23 cellular contexts compared by ENCODE assay signal in genomic region chr6:37396571-37397185, GRCh38. TPM values are rescaled to one million over a fixed set of nuclear protein-coding genes. Genes with fewer than 3 reads are reported as not detected.
DNase-seq lines count a peak whose midpoint lies in the region; FAIRE-seq and TF ChIP-seq lines count a peak whose summit lies in the region.
"Had no signal": no experiment of that assay in that cellular context is flagged by ENCODE, and none has a peak within 500 bp of the region (broad histone marks: within the 10 kb centered on the region; RNA-seq: fewer than 3 reads in every experiment).

No MANE protein-coding gene starts in this region.

- intact Hi-C loops in left ventricle myocardium inferior (cut with micrococcal nuclease) = no loop called here

- peaks cover 5% of the 10 kb centered on the region for H3K4me1 ChIP-seq in left ventricle myocardium inferior
- H3K4me1 ChIP-seq: parathyroid adenoma had no signal

- H3K27ac Mint-ChIP-seq in endothelial cell (ENCODE audit: unreplicated experiment) = no peak overlapping the region
- H3K27ac Mint-ChIP-seq: activated CD8-positive, alpha-beta T cell treated with anti-CD3 and anti-CD28 coated beads, Interleukin-2, amount 10 ng/mL, durations not matched to agents 7 days and 5 days; activated naive CD4-positive, alpha-beta T cell treated with anti-CD3 and anti-CD28 coated beads, Interleukin-2, amount 50 U/mL, for 24 hours; H9; naive thymus-derived CD4-positive, alpha-beta T cell; T-helper 2 cell treated with Interferon-gamma antibody and Interleukin-4, amounts not matched to agents 5 μg/mL and 100 μg/mL, for 36 hours had no signal

- no peaks in the 10 kb centered on the region for H3K9me3 Mint-ChIP-seq in endothelial cell (ENCODE audit: unreplicated experiment)
- H3K9me3 Mint-ChIP-seq: activated naive CD4-positive, alpha-beta T cell treated with anti-CD3 and anti-CD28 coated beads, Interleukin-2, amount 50 U/mL, for 24 hours; H9; T-helper 2 cell treated with Interferon-gamma antibody and Interleukin-4, amounts not matched to agents 5 μg/mL and 100 μg/mL, for 36 hours had no signal

- H3K4me3 ChIP-seq in AG09309 (ENCODE audit: control insufficient read depth, low read depth, low read length) = no peak overlapping the region
- H3K4me3 ChIP-seq in fibroblast of the aortic adventitia (ENCODE audit: low read depth, low read length) = no peak overlapping the region
- no peak overlapping the region for H3K4me3 ChIP-seq in left ventricle myocardium inferior
- H3K4me3 ChIP-seq: cardiac muscle cell, heart left ventricle had no signal

- no peaks in the 10 kb centered on the region for H3K27me3 ChIP-seq in left ventricle myocardium inferior (ENCODE audit: low read depth)
- H3K27me3 ChIP-seq: cardiac muscle cell, heart left ventricle had no signal

- FAIRE-seq in RCC 7860 (lab: Jason Lieb, UNC) = no peak

- H3K36me3 ChIP-seq in left ventricle myocardium inferior = peaks cover 9% of the 10 kb centered on the region

- in situ Hi-C loops in SK-MEL-5 (cut with HindIII; ENCODE audit: low pct_unique_long_range_greater_than_20kb, low sequenced_read_pairs) = no loop called here

- peak; percentile 32 for DNase-seq in AG09309 (ENCODE audit: low read depth)
- DNase-seq in GM03348 (ENCODE audit: low spot score) = peak; percentile 85
- DNase-seq in SK-MEL-5 (ENCODE audit: low read depth, low spot score) = peak; percentile 78
- peak; percentile 84 for DNase-seq in fibroblast of the aortic adventitia (ENCODE audit: low read depth)
- DNase-seq in endothelial cell (ENCODE audit: low spot score) = no peak
- DNase-seq in cerebellar nuclear complex (lab: John Stamatoyannopoulos, UW) = no peak
- no peak for DNase-seq in left ventricle myocardium inferior
- no peak for DNase-seq in RCC 7860 (ENCODE audit: low spot score)
- DNase-seq: activated CD4-positive, CD25-positive, alpha-beta regulatory T cell; activated CD8-positive, alpha-beta T cell treated with anti-CD3 and anti-CD28 coated beads, Interleukin-2, amount 10 ng/mL, durations not matched to agents 7 days and 5 days; activated T-cell treated with anti-CD3 and anti-CD28 coated beads, Interleukin-2, amount 50 U/mL, for 48 hours; DMS153; H9; heart left ventricle; naive thymus-derived CD4-positive, alpha-beta T cell; NCI-H1092 treated with DMSO at 0.1 percent for 48 hours; NCI-H2081; NCI-H524 treated with DMSO at 0.1 percent for 48 hours; SHP77 had no signal

- no peaks in the 10 kb centered on the region for H3K9me3 ChIP-seq in left ventricle myocardium inferior (replicated peaks)
- H3K9me3 ChIP-seq: heart left ventricle had no signal

- peaks cover 3% of the 10 kb centered on the region for H3K27me3 Mint-ChIP-seq in endothelial cell (ENCODE audit: unreplicated experiment)
- H3K27me3 Mint-ChIP-seq: activated naive CD4-positive, alpha-beta T cell treated with anti-CD3 and anti-CD28 coated beads, Interleukin-2, amount 50 U/mL, for 24 hours had no signal

- no peaks in the 10 kb centered on the region for H3K4me1 Mint-ChIP-seq in endothelial cell (ENCODE audit: unreplicated experiment)
- H3K4me1 Mint-ChIP-seq: activated naive CD4-positive, alpha-beta T cell treated with anti-CD3 and anti-CD28 coated beads, Interleukin-2, amount 50 U/mL, for 24 hours; H9 had no signal

- no peak overlapping the region for H3K4me3 Mint-ChIP-seq in endothelial cell (ENCODE audit: unreplicated experiment)
- H3K4me3 Mint-ChIP-seq: activated CD8-positive, alpha-beta T cell treated with anti-CD3 and anti-CD28 coated beads, Interleukin-2, amount 10 ng/mL, durations not matched to agents 7 days and 5 days; activated naive CD4-positive, alpha-beta T cell treated with anti-CD3 and anti-CD28 coated beads, Interleukin-2, amount 50 U/mL, for 24 hours; H9; naive thymus-derived CD4-positive, alpha-beta T cell; T-helper 2 cell treated with Interferon-gamma antibody and Interleukin-4, amounts not matched to agents 5 μg/mL and 100 μg/mL, for 36 hours had no signal

- no peak for TF ChIP-seq CTCF in AG09309 (IDR thresholded peaks at IDR 0.05; ENCODE audit: control insufficient read depth, insufficient read depth, low read depth, low read length, missing control alignments)
- no peak for TF ChIP-seq CTCF in fibroblast of the aortic adventitia (IDR thresholded peaks at IDR 0.05; ENCODE audit: insufficient read depth, low read length)
- TF ChIP-seq CTCF in endothelial cell (IDR thresholded peaks at IDR 0.05; ENCODE audit: unreplicated experiment) = no peak
- TF ChIP-seq CTCF in left ventricle myocardium inferior (IDR thresholded peaks at IDR 0.05; ENCODE audit: borderline replicate concordance) = no peak

- no peak overlapping the region for H3K27ac ChIP-seq in left ventricle myocardium inferior (replicated peaks)
- H3K27ac ChIP-seq: cardiac muscle cell, heart left ventricle, parathyroid adenoma had no signal

- H3K36me3 Mint-ChIP-seq in endothelial cell (ENCODE audit: low read depth, unreplicated experiment) = no peaks in the 10 kb centered on the region
- H3K36me3 Mint-ChIP-seq: activated naive CD4-positive, alpha-beta T cell treated with anti-CD3 and anti-CD28 coated beads, Interleukin-2, amount 50 U/mL, for 24 hours had no signal

RNA-seq across cellular contexts. Expression of gene CMTR1, which starts 36.3 kb away (rescaled TPM):
- total RNA-seq in SK-MEL-5 (2014; rRNA removed; shearing (Covaris generic)) = 32.4 and 32.9 TPM in 2 replicates
- polyA plus RNA-seq in SK-MEL-5 (2015; cell fraction: cytosol; rRNA removed) = 29.9 and 34.3 TPM in 2 replicates
- polyA plus RNA-seq in SK-MEL-5 (2015; cell fraction: nucleus; rRNA removed) = 190 and 212 TPM in 2 replicates
- 30.7 and 49.9 TPM in 2 replicates for total RNA-seq in fibroblast of the aortic adventitia (ENCODE audit: low replicate concordance)
- 50.0 TPM for total RNA-seq in endothelial cell (ENCODE audit: unreplicated experiment)
- 34.4 TPM for total RNA-seq in left ventricle myocardium inferior

RNA-seq across cellular contexts. Expression of gene RNF8, which starts 42.9 kb away (rescaled TPM):
- total RNA-seq in SK-MEL-5 (2014; rRNA removed; shearing (Covaris generic)) = 23.4 and 29.0 TPM in 2 replicates
- polyA plus RNA-seq in SK-MEL-5 (2015; cell fraction: cytosol; rRNA removed) = 19.4 and 21.7 TPM in 2 replicates
- 19.4 and 27.3 TPM in 2 replicates for polyA plus RNA-seq in SK-MEL-5 (2015; cell fraction: nucleus; rRNA removed)
- total RNA-seq in fibroblast of the aortic adventitia (ENCODE audit: low replicate concordance) (18.8 and 44.2 TPM in 2 replicates), endothelial cell (ENCODE audit: unreplicated experiment) (21.8 TPM), left ventricle myocardium inferior (16.1 TPM)

Comparison
In these comparisons a context has a peak if more than half of its experiments do, and no peak if none do; other contexts are left out.
1. DNase-seq: peak in AG09309 (single experiment), GM03348 (single experiment), SK-MEL-5 (single experiment) and fibroblast of the aortic adventitia (single experiment); none in endothelial cell (single experiment), cerebellar nuclear complex (0 of 2), left ventricle myocardium inferior (single experiment) and RCC 7860 (single experiment).